18 cellular contexts compared by ENCODE assay signal in the genomic region with DNA sequence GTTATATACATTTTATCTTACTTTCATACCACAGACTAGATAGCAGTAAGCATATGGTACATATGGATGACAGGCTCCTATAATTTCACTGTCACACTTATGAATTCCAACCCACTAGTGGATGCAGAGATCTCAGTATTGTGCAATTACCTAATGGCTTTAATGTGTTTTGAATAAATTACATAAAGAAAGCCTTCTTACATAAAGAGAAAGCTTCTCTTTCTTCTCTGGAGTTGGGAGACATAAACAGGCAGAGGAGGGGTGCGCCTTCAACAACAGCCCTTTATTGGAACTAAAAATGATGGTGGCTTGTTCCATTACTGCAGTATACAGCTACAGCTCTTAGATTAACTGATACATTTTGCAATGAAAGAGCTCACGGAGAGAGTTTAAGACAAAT.
"Had no signal": no experiment of that assay in that cellular context is flagged by ENCODE, and none has a peak within 500 bp of the region (broad histone marks: within the 10 kb centered on the region; RNA-seq: fewer than 3 reads in every experiment).

No MANE protein-coding gene starts in this region.

- DNase-seq: activated CD4-positive, alpha-beta T cell treated with anti-CD3 and anti-CD28 coated beads, Interleukin-2, amount 10 ng/mL, durations not matched to agents 7 days and 5 days; activated CD8-positive, alpha-beta memory T cell treated with anti-CD3 and anti-CD28 coated beads, Interleukin-2, amount 50 U/mL, for 48 hours; activated gamma-delta T cell; activated T-cell treated with anti-CD3 and anti-CD28 coated beads, Interleukin-2, amount 50 U/mL, for 72 hours; aorta; cerebellar nuclear complex; dermis blood vessel endothelial cell; immature natural killer cell; left cardiac atrium; lower lobe of right lung; naive B cell; stimulated activated CD4-positive, alpha-beta T cell treated with anti-CD3 and anti-CD28 coated beads, Interleukin-15, amount 100 ng/mL, for 24 hours; stimulated activated CD4-positive, alpha-beta T cell treated with anti-CD3 and anti-CD28 coated beads, Interleukin-4, amount 100 ng/mL, for 1 hour; stimulated activated naive B cell treated with anti-CD40 and anti-IgM and Interleukin-4, amounts not matched to agents 10 μg/mL and 1 μg/mL and 100 μg/mL, for 72 hours; trophoblast cell had no signal

- H3K27ac ChIP-seq: epithelial cell of prostate, lower lobe of right lung, parathyroid adenoma, skin epidermis had no signal

- H3K9me3 ChIP-seq: lower lobe of right lung had no signal

- ATAC-seq: activated T-cell treated with anti-CD3 and anti-CD28 coated beads, Interleukin-2, amount 50 U/mL, for 72 hours; left cardiac atrium; lower lobe of right lung; stimulated activated naive B cell treated with anti-CD40 and anti-IgM and Interleukin-4, amounts not matched to agents 10 μg/mL and 1 μg/mL and 100 μg/mL, for 72 hours had no signal

- H3K4me3 ChIP-seq: lower lobe of right lung, skin epidermis had no signal

- H3K4me1 ChIP-seq: lower lobe of right lung, parathyroid adenoma had no signal
